ENCODE assay signal across 1 cellular context in genomic region chr10:130110236-130111114, GRCh38.
A peak's percentile ranks its signal among the peaks of the same experiment; 100 is the strongest.
TF ChIP-seq lines count a peak whose summit lies in the region.

TSS of gene C10orf143 (minus strand) at chr10:130110830. CDS start at chr10:130110772, 58 bp downstream.

TF ChIP-seq in HepG2, 621 proteins besides CTCF, POLR2A, EP300 and RAD21 (continued from another document and continues in another):
- TF ChIP-seq ZBTB40 (IDR thresholded peaks at IDR 0.05) (no peak), ZBTB40 (CRISPR knock-in tag; IDR thresholded peaks at IDR 0.05) (peak; percentile 74), SMYD3 (CRISPR knock-in tag; IDR thresholded peaks at IDR 0.05) (no peak), ZNF256 (CRISPR knock-in tag; conservative IDR thresholded peaks at IDR 0.05) (no peak), PLSCR1 (CRISPR knock-in tag; IDR thresholded peaks at IDR 0.05; ENCODE audit: borderline replicate concordance) (no peak), PPARG (CRISPR knock-in tag; conservative IDR thresholded peaks at IDR 0.05) (peak; percentile 41; the same call in 1 of the 2 replicates), GFI1 (CRISPR knock-in tag; IDR thresholded peaks at IDR 0.05; ENCODE audit: borderline replicate concordance) (0 out of 2 replicates have a peak, but pooled peaks have one; percentile 72), SNAPC5 (CRISPR knock-in tag; IDR thresholded peaks at IDR 0.05; ENCODE audit: borderline replicate concordance) (no peak), CEBPG (CRISPR knock-in tag; IDR thresholded peaks at IDR 0.05) (no peak; the same call in 1 of the 2 replicates), SOX13 (IDR thresholded peaks at IDR 0.05) (no peak), SOX13 (CRISPR knock-in tag; conservative IDR thresholded peaks at IDR 0.05 in 1 of 2, IDR thresholded peaks at IDR 0.05 in 1 of 2) (no peak; a peak in 1 of 4 replicates), CREBL2 (CRISPR knock-in tag; IDR thresholded peaks at IDR 0.05; ENCODE audit: borderline replicate concordance) (no peak), WIZ (CRISPR knock-in tag; IDR thresholded peaks at IDR 0.05) (0 out of 2 replicates have a peak, but pooled peaks have one; percentile 81), ZNF607 (CRISPR knock-in tag; IDR thresholded peaks at IDR 0.05; ENCODE audit: borderline replicate concordance) (peak; percentile 51; the same call in 1 of the 2 replicates), HNRNPH1 (optimal IDR thresholded peaks at IDR 0.05; ENCODE audit: low read depth, low read length) (no peak), ZNF766 (CRISPR knock-in tag; IDR thresholded peaks at IDR 0.05; ENCODE audit: borderline replicate concordance) (peak; percentile 80; the same call in 1 of the 2 replicates), ZNF142 (CRISPR knock-in tag; IDR thresholded peaks at IDR 0.05) (no peak; the same call in 1 of the 2 replicates), YEATS2 (CRISPR knock-in tag; IDR thresholded peaks at IDR 0.05; ENCODE audit: borderline replicate concordance) (peak; percentile 95), ZNF878 (CRISPR knock-in tag; IDR thresholded peaks at IDR 0.05) (no peak; the same call in 1 of the 2 replicates), ZBTB38 (CRISPR knock-in tag; IDR thresholded peaks at IDR 0.05) (peak; percentile 15; the same call in 1 of the 2 replicates), RXRB (CRISPR knock-in tag; IDR thresholded peaks at IDR 0.05; ENCODE audit: borderline replicate concordance) (no peak), ZNF776 (CRISPR knock-in tag; IDR thresholded peaks at IDR 0.05) (no peak), TFDP1 (CRISPR knock-in tag; IDR thresholded peaks at IDR 0.05; ENCODE audit: borderline replicate concordance) (peak; percentile 83), NFYB (CRISPR knock-in tag; IDR thresholded peaks at IDR 0.05) (no peak), PRMT3 (CRISPR knock-in tag; IDR thresholded peaks at IDR 0.05; ENCODE audit: borderline replicate concordance, low read depth) (no peak), U2AF1 (optimal IDR thresholded peaks at IDR 0.05; ENCODE audit: low read depth, low read length) (no peak), JDP2 (CRISPR knock-in tag; IDR thresholded peaks at IDR 0.05; ENCODE audit: borderline replicate concordance) (no peak), ZBTB20 (CRISPR knock-in tag; IDR thresholded peaks at IDR 0.05; ENCODE audit: borderline replicate concordance, low read depth) (peak; percentile 50; the same call in 1 of the 2 replicates), AGO1 (IDR thresholded peaks at IDR 0.05; ENCODE audit: low read depth, low read length, poor library complexity, severe bottlenecking) (no peak), NFIB (CRISPR knock-in tag; IDR thresholded peaks at IDR 0.05; ENCODE audit: borderline replicate concordance) (no peak), ZNF710 (CRISPR knock-in tag; IDR thresholded peaks at IDR 0.05; ENCODE audit: borderline replicate concordance) (peak; percentile 37; the same call in 1 of the 2 replicates)
